24 cellular contexts compared by ENCODE assay signal in genomic region chr5:163917741-163918140, GRCh38.
DNase-seq lines count a peak whose midpoint lies in the region; ATAC-seq and TF ChIP-seq lines count a peak whose summit lies in the region.
"Had no signal": no experiment of that assay in that cellular context is flagged by ENCODE, and none has a peak within 500 bp of the region (broad histone marks: within the 10 kb centered on the region; RNA-seq: fewer than 3 reads in every experiment).

No MANE protein-coding gene starts in this region.

- H3K4me1 Mint-ChIP-seq in MCF 10A (ENCODE audit: insufficient read depth, unreplicated experiment), result peaks cover 32% of the 10 kb centered on the region

- no peak overlapping the region for H3K27ac ChIP-seq in breast epithelium
- no peak overlapping the region for H3K27ac ChIP-seq in PC-3 (ENCODE audit: low read length)
- H3K27ac ChIP-seq in PC-9, result no peak overlapping the region
- H3K27ac ChIP-seq: upper lobe of right lung had no signal

- no peak overlapping the region for H3K4me3 Mint-ChIP-seq in MCF 10A (ENCODE audit: unreplicated experiment)

- DNase-seq in MCF 10A (ENCODE audit: unreplicated experiment), result peak; percentile 67
- no peak for DNase-seq in breast epithelium (ENCODE audit: low spot score in 2 of 2)
- peak; percentile 23 for DNase-seq in PC-3
- peak; percentile 38 for DNase-seq in fibroblast of villous mesenchyme (ENCODE audit: low read depth)
- DNase-seq in activated effector memory CD4-positive, alpha-beta T cell treated with anti-CD3 and anti-CD28 coated beads, Interleukin-2, amount 50 U/mL, for 16 hours, result no peak
- DNase-seq in PC-9, result no peak
- DNase-seq: activated CD4-positive, alpha-beta T cell treated with anti-CD3 and anti-CD28 coated beads for 48 hours; activated naive CD4-positive, alpha-beta T cell treated with anti-CD3 and anti-CD28 coated beads, Interleukin-2, amount 50 U/mL, for 16 hours; aorta; GF-D8; heart right ventricle; NCI-H1694; NCI-H2171 treated with DMSO at 0.1 percent for 48 hours; NCI-H526; retina; SK-N-SH; small intestine; stimulated activated CD4-positive, alpha-beta T cell treated with anti-CD3 and anti-CD28 coated beads, Interleukin-1b, Interleukin-23, amount 100 ng/mL, for 48 hours; T-helper 2 cell; upper lobe of right lung had no signal

- H3K9me2 ChIP-seq in PC-3 (replicated peaks; ENCODE audit: low read length), result no peaks in the 10 kb centered on the region
- H3K9me2 ChIP-seq in PC-9 (ENCODE audit: insufficient read depth), result no peaks in the 10 kb centered on the region
- H3K9me2 ChIP-seq: SK-N-SH had no signal

- ATAC-seq in PC-3, result no peak
- ATAC-seq in GM19324 (IDR thresholded peaks at IDR 0.05; ENCODE audit: low FRiP score, unreplicated experiment), result no peak
- no peak for ATAC-seq in activated CD4-positive, CD25-positive, alpha-beta regulatory T cell treated with anti-CD3 and anti-CD28 coated beads, Interleukin-2, amount 50 U/mL, for 24 hours
- ATAC-seq: heart right ventricle, K562, left lobe of liver, upper lobe of right lung had no signal

- TF ChIP-seq CTCF in MCF 10A (IDR thresholded peaks at IDR 0.05; ENCODE audit: unreplicated experiment), result no peak
- TF ChIP-seq CTCF in breast epithelium (IDR thresholded peaks at IDR 0.05), result no peak
- no peak for TF ChIP-seq CTCF in PC-3 (conservative IDR thresholded peaks at IDR 0.05; ENCODE audit: low read depth, low read length)
- no peak for TF ChIP-seq CTCF in fibroblast of villous mesenchyme (IDR thresholded peaks at IDR 0.05; ENCODE audit: insufficient read depth, low read depth, low read length)
- TF ChIP-seq CTCF in PC-9 (conservative IDR thresholded peaks at IDR 0.05), result no peak

- no peaks in the 10 kb centered on the region for H3K27me3 Mint-ChIP-seq in MCF 10A (ENCODE audit: insufficient read depth, unreplicated experiment)

- TF ChIP-seq POLR2A in breast epithelium (IDR thresholded peaks at IDR 0.05), result no peak

- intact Hi-C loops in MCF 10A (cut with micrococcal nuclease), result no loop called here
- intact Hi-C loops in breast epithelium (cut with DNase I; ENCODE audit: low total_unique reads), result no loop called here
- intact Hi-C loops in PC-3 (cut with micrococcal nuclease), result no loop called here
- intact Hi-C loops in PC-9 (cut with micrococcal nuclease; ENCODE audit: unreplicated experiment), result no loop called here

- BruUV-seq in MCF 10A (replicated peaks; lab: Mats Ljungman, UMichigan) (no TSS peak), PC-3 (replicated peaks; lab: Mats Ljungman, UMichigan) (no TSS peak), PC-9 (replicated peaks; lab: Mats Ljungman, UMichigan) (no TSS peak)

- H3K4me1 ChIP-seq in breast epithelium, result no peaks in the 10 kb centered on the region
- H3K4me1 ChIP-seq in PC-3 (ENCODE audit: insufficient read depth, low read length), result no peaks in the 10 kb centered on the region
- H3K4me1 ChIP-seq in PC-9 (replicated peaks; ENCODE audit: insufficient read depth), result no peaks in the 10 kb centered on the region
- H3K4me1 ChIP-seq: upper lobe of right lung had no signal

- H4K20me1 ChIP-seq in PC-3 (ENCODE audit: low read length) (no peaks in the 10 kb centered on the region), PC-9 (ENCODE audit: insufficient read depth) (no peaks in the 10 kb centered on the region)

- no peaks in the 10 kb centered on the region for H3F3A ChIP-seq in PC-3 (ENCODE audit: low read length, unreplicated experiment)
- H3F3A ChIP-seq in PC-9 (ENCODE audit: insufficient read depth, low read depth), result no peaks in the 10 kb centered on the region

- H3K4me2 ChIP-seq in PC-3 (ENCODE audit: low read length) (no peak overlapping the region), PC-9 (no peak overlapping the region)
- H3K4me2 ChIP-seq: SK-N-SH had no signal

- peak overlapping the region; percentile 55 for H3K27ac Mint-ChIP-seq in MCF 10A (ENCODE audit: low read depth, unreplicated experiment)

- H3K36me3 Mint-ChIP-seq in MCF 10A (ENCODE audit: insufficient read depth, unreplicated experiment), result no peaks in the 10 kb centered on the region

- H3K36me3 ChIP-seq in breast epithelium (no peaks in the 10 kb centered on the region), PC-3 (ENCODE audit: low read depth, low read length) (no peaks in the 10 kb centered on the region), PC-9 (ENCODE audit: low read depth) (no peaks in the 10 kb centered on the region)
- H3K36me3 ChIP-seq: heart right ventricle, upper lobe of right lung had no signal

- no peak overlapping the region for H3K9ac ChIP-seq in PC-3 (ENCODE audit: low read length)
- H3K9ac ChIP-seq: SK-N-SH had no signal

- POLR2A ChIA-PET in MCF 10A (lab: Yijun Ruan, JAX) (no interaction called here), PC-3 (lab: Charles Lee; ENCODE audit: unreplicated experiment) (no interaction called here), PC-9 (lab: Charles Lee; ENCODE audit: unreplicated experiment) (no interaction called here)

- H3K9me3 ChIP-seq in breast epithelium (peaks cover 0 to 10% of the 10 kb centered on the region in 2 donors), PC-3 (ENCODE audit: low read length) (no peaks in the 10 kb centered on the region), PC-9 (ENCODE audit: insufficient read depth, low read depth) (no peaks in the 10 kb centered on the region)
- H3K9me3 ChIP-seq: SK-N-SH, upper lobe of right lung had no signal

- peaks cover 8% of the 10 kb centered on the region for H3K9me3 Mint-ChIP-seq in MCF 10A (ENCODE audit: unreplicated experiment)

- H3K79me2 ChIP-seq in PC-3 (ENCODE audit: low read length) (no peaks in the 10 kb centered on the region), PC-9 (ENCODE audit: low read depth) (no peaks in the 10 kb centered on the region)

- H3K27me3 ChIP-seq in breast epithelium, result no peaks in the 10 kb centered on the region
- no peaks in the 10 kb centered on the region for H3K27me3 ChIP-seq in PC-3 (ENCODE audit: low read length)
- H3K27me3 ChIP-seq in PC-9 (ENCODE audit: insufficient read depth, low read depth), result no peaks in the 10 kb centered on the region
- H3K27me3 ChIP-seq: heart right ventricle, upper lobe of right lung had no signal

- H2AFZ ChIP-seq in PC-3 (ENCODE audit: low read length) (no peak overlapping the region), PC-9 (no peak overlapping the region)

- CTCF ChIA-PET in MCF 10A (lab: Yijun Ruan, JAX) (interaction anchor here (0.5 kb wide), 1 partner anchor 940 kb away, joined by 3 read pairs; no protein-coding TSS in a partner anchor), PC-3 (lab: Charles Lee) (no interaction called here), PC-9 (lab: Charles Lee) (no interaction called here)

- H3K4me3 ChIP-seq in breast epithelium (no peak overlapping the region), PC-3 (ENCODE audit: low read length) (no peak overlapping the region), fibroblast of villous mesenchyme (ENCODE audit: low read depth, low read length) (no peak overlapping the region), PC-9 (no peak overlapping the region)
- H3K4me3 ChIP-seq: heart right ventricle, K562, upper lobe of right lung had no signal

Comparison
In these comparisons a context has a peak if more than half of its experiments do, and no peak if none do; other contexts are left out.
1. DNase-seq: peak in MCF 10A (single experiment), PC-3 (single experiment) and fibroblast of villous mesenchyme (single experiment); none in breast epithelium (0 of 2), activated effector memory CD4-positive, alpha-beta T cell treated with anti-CD3 and anti-CD28 coated beads, Interleukin-2, amount 50 U/mL, for 16 hours (single experiment) and PC-9 (0 of 2).